Comparison of ENCODE assay signal across 1 cellular context in the genomic region with DNA sequence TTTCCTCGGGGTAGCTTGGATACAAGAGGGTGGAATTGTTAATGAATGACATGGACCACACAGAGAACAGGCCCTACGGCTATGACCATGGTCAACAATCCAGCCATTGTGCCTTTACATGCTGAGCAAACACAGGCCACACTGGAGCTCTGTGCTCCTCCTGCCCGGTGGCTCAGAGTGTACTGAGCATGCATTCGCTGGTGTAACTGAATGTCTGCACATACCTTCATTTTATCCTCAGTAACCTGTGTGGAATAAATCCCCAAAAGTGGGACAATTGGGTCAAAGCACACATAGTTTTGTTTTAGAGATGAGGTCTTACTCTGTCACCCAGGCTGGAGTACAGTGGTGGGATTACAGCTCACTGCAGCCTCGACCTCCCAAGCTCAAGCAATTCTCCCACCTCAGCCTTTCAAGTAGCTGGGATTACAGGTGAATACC.
A peak's percentile ranks its signal among the peaks of the same experiment; 100 is the strongest.
TF ChIP-seq lines count a peak whose summit lies in the region.

No MANE protein-coding gene starts in this region.

TF ChIP-seq in HepG2, 621 proteins besides CTCF, POLR2A, EP300 and RAD21 (continued from another document and continues in another):
- TF ChIP-seq, protein P1, sequence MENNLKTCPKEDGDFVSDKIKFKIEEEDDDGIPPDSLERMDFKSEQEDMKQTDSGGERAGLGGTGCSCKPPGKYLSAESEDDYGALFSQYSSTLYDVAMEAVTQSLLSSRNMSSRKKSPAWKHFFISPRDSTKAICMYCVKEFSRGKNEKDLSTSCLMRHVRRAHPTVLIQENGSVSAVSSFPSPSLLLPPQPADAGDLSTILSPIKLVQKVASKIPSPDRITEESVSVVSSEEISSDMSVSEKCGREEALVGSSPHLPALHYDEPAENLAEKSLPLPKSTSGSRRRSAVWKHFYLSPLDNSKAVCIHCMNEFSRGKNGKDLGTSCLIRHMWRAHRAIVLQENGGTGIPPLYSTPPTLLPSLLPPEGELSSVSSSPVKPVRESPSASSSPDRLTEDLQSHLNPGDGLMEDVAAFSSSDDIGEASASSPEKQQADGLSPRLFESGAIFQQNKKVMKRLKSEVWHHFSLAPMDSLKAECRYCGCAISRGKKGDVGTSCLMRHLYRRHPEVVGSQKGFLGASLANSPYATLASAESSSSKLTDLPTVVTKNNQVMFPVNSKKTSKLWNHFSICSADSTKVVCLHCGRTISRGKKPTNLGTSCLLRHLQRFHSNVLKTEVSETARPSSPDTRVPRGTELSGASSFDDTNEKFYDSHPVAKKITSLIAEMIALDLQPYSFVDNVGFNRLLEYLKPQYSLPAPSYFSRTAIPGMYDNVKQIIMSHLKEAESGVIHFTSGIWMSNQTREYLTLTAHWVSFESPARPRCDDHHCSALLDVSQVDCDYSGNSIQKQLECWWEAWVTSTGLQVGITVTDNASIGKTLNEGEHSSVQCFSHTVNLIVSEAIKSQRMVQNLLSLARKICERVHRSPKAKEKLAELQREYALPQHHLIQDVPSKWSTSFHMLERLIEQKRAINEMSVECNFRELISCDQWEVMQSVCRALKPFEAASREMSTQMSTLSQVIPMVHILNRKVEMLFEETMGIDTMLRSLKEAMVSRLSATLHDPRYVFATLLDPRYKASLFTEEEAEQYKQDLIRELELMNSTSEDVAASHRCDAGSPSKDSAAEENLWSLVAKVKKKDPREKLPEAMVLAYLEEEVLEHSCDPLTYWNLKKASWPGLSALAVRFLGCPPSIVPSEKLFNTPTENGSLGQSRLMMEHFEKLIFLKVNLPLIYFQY (CRISPR knock-in tag; IDR thresholded peaks at IDR 0.05; ENCODE audit: borderline replicate concordance) = no peak
- TF ChIP-seq, protein P2, sequence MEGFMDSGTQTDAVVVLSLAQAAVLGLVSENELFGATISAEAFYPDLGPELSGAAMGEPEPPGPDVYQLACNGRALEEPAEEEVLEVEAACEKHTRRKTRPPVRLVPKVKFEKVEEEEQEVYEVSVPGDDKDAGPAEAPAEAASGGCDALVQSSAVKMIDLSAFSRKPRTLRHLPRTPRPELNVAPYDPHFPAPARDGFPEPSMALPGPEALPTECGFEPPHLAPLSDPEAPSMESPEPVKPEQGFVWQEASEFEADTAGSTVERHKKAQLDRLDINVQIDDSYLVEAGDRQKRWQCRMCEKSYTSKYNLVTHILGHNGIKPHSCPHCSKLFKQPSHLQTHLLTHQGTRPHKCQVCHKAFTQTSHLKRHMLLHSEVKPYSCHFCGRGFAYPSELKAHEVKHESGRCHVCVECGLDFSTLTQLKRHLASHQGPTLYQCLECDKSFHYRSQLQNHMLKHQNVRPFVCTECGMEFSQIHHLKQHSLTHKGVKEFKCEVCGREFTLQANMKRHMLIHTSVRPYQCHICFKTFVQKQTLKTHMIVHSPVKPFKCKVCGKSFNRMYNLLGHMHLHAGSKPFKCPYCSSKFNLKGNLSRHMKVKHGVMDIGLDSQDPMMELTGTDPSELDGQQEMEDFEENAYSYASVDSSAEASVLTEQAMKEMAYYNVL (CRISPR knock-in tag; IDR thresholded peaks at IDR 0.05; ENCODE audit: borderline replicate concordance) = no peak
- no peak for TF ChIP-seq ZNF121 (CRISPR knock-in tag; IDR thresholded peaks at IDR 0.05)
- no peak for TF ChIP-seq ATF5 (CRISPR knock-in tag; IDR thresholded peaks at IDR 0.05; ENCODE audit: low read depth)
- no peak for TF ChIP-seq ZNF354B (CRISPR knock-in tag; IDR thresholded peaks at IDR 0.05)
- TF ChIP-seq ZNF703 (CRISPR knock-in tag; IDR thresholded peaks at IDR 0.05; ENCODE audit: borderline replicate concordance) = no peak
- no peak for TF ChIP-seq MEIS1 (CRISPR knock-in tag; IDR thresholded peaks at IDR 0.05; ENCODE audit: borderline replicate concordance)
- no peak for TF ChIP-seq TCF12 (IDR thresholded peaks at IDR 0.05)
- TF ChIP-seq TCF12 (CRISPR knock-in tag; IDR thresholded peaks at IDR 0.05) = no peak
- TF ChIP-seq PITX1 (CRISPR knock-in tag; IDR thresholded peaks at IDR 0.05) = peak; percentile 78; the same call in 1 of the 2 replicates
- TF ChIP-seq, protein P3, sequence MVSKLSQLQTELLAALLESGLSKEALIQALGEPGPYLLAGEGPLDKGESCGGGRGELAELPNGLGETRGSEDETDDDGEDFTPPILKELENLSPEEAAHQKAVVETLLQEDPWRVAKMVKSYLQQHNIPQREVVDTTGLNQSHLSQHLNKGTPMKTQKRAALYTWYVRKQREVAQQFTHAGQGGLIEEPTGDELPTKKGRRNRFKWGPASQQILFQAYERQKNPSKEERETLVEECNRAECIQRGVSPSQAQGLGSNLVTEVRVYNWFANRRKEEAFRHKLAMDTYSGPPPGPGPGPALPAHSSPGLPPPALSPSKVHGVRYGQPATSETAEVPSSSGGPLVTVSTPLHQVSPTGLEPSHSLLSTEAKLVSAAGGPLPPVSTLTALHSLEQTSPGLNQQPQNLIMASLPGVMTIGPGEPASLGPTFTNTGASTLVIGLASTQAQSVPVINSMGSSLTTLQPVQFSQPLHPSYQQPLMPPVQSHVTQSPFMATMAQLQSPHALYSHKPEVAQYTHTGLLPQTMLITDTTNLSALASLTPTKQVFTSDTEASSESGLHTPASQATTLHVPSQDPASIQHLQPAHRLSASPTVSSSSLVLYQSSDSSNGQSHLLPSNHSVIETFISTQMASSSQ (IDR thresholded peaks at IDR 0.05; ENCODE audit: low read depth) = peak; percentile 80
- TF ChIP-seq, protein P3 (CRISPR knock-in tag; IDR thresholded peaks at IDR 0.05; ENCODE audit: borderline replicate concordance) = peak; percentile 85; the same call in 1 of the 2 replicates
- peak; percentile 54; the same call in 1 of the 2 replicates for TF ChIP-seq ZNF616 (CRISPR knock-in tag; IDR thresholded peaks at IDR 0.05; ENCODE audit: low read depth)
- no peak for TF ChIP-seq ZNF841 (CRISPR knock-in tag; IDR thresholded peaks at IDR 0.05; ENCODE audit: borderline replicate concordance)
- no peak; the same call in 1 of the 2 replicates for TF ChIP-seq TOE1 (CRISPR knock-in tag; IDR thresholded peaks at IDR 0.05)
- TF ChIP-seq MAF1 (CRISPR knock-in tag; IDR thresholded peaks at IDR 0.05; ENCODE audit: borderline replicate concordance) = no peak
- no peak for TF ChIP-seq BATF2 (CRISPR knock-in tag; IDR thresholded peaks at IDR 0.05)
- 0 out of 2 replicates have a peak, but pooled peaks have one; percentile 15 for TF ChIP-seq NFKBIZ (CRISPR knock-in tag; IDR thresholded peaks at IDR 0.05)
- no peak for TF ChIP-seq ELK4 (CRISPR knock-in tag; IDR thresholded peaks at IDR 0.05; ENCODE audit: borderline replicate concordance)
- TF ChIP-seq, protein P4, sequence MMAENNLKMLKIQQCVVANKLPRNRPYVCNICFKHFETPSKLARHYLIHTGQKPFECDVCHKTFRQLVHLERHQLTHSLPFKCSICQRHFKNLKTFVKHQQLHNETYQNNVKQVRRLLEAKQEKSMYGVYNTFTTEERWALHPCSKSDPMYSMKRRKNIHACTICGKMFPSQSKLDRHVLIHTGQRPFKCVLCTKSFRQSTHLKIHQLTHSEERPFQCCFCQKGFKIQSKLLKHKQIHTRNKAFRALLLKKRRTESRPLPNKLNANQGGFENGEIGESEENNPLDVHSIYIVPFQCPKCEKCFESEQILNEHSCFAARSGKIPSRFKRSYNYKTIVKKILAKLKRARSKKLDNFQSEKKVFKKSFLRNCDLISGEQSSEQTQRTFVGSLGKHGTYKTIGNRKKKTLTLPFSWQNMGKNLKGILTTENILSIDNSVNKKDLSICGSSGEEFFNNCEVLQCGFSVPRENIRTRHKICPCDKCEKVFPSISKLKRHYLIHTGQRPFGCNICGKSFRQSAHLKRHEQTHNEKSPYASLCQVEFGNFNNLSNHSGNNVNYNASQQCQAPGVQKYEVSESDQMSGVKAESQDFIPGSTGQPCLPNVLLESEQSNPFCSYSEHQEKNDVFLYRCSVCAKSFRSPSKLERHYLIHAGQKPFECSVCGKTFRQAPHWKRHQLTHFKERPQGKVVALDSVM (CRISPR knock-in tag; IDR thresholded peaks at IDR 0.05) = no peak
- TF ChIP-seq NR2F6 (IDR thresholded peaks at IDR 0.05) = no peak
- TF ChIP-seq NR2F6 (CRISPR knock-in tag; IDR thresholded peaks at IDR 0.05) = 0 out of 2 replicates have a peak, but pooled peaks have one; percentile 55
- no peak for TF ChIP-seq SMARCE1 (IDR thresholded peaks at IDR 0.05; ENCODE audit: borderline replicate concordance)
- TF ChIP-seq ZNF33A (CRISPR knock-in tag; IDR thresholded peaks at IDR 0.05; ENCODE audit: borderline replicate concordance) = no peak
- no peak for TF ChIP-seq PHF8 (CRISPR knock-in tag; IDR thresholded peaks at IDR 0.05)
- TF ChIP-seq SAFB2 (CRISPR knock-in tag; IDR thresholded peaks at IDR 0.05; ENCODE audit: borderline replicate concordance, low read depth) = no peak; the same call in 1 of the 2 replicates
- TF ChIP-seq RBM39 (IDR thresholded peaks at IDR 0.05; ENCODE audit: low read depth, low read length, poor library complexity, severe bottlenecking) = no peak
- no peak for TF ChIP-seq FOXP1 (IDR thresholded peaks at IDR 0.05)
- TF ChIP-seq FOXP1 (CRISPR knock-in tag; IDR thresholded peaks at IDR 0.05) = peak; percentile 61
- TF ChIP-seq, protein P5, sequence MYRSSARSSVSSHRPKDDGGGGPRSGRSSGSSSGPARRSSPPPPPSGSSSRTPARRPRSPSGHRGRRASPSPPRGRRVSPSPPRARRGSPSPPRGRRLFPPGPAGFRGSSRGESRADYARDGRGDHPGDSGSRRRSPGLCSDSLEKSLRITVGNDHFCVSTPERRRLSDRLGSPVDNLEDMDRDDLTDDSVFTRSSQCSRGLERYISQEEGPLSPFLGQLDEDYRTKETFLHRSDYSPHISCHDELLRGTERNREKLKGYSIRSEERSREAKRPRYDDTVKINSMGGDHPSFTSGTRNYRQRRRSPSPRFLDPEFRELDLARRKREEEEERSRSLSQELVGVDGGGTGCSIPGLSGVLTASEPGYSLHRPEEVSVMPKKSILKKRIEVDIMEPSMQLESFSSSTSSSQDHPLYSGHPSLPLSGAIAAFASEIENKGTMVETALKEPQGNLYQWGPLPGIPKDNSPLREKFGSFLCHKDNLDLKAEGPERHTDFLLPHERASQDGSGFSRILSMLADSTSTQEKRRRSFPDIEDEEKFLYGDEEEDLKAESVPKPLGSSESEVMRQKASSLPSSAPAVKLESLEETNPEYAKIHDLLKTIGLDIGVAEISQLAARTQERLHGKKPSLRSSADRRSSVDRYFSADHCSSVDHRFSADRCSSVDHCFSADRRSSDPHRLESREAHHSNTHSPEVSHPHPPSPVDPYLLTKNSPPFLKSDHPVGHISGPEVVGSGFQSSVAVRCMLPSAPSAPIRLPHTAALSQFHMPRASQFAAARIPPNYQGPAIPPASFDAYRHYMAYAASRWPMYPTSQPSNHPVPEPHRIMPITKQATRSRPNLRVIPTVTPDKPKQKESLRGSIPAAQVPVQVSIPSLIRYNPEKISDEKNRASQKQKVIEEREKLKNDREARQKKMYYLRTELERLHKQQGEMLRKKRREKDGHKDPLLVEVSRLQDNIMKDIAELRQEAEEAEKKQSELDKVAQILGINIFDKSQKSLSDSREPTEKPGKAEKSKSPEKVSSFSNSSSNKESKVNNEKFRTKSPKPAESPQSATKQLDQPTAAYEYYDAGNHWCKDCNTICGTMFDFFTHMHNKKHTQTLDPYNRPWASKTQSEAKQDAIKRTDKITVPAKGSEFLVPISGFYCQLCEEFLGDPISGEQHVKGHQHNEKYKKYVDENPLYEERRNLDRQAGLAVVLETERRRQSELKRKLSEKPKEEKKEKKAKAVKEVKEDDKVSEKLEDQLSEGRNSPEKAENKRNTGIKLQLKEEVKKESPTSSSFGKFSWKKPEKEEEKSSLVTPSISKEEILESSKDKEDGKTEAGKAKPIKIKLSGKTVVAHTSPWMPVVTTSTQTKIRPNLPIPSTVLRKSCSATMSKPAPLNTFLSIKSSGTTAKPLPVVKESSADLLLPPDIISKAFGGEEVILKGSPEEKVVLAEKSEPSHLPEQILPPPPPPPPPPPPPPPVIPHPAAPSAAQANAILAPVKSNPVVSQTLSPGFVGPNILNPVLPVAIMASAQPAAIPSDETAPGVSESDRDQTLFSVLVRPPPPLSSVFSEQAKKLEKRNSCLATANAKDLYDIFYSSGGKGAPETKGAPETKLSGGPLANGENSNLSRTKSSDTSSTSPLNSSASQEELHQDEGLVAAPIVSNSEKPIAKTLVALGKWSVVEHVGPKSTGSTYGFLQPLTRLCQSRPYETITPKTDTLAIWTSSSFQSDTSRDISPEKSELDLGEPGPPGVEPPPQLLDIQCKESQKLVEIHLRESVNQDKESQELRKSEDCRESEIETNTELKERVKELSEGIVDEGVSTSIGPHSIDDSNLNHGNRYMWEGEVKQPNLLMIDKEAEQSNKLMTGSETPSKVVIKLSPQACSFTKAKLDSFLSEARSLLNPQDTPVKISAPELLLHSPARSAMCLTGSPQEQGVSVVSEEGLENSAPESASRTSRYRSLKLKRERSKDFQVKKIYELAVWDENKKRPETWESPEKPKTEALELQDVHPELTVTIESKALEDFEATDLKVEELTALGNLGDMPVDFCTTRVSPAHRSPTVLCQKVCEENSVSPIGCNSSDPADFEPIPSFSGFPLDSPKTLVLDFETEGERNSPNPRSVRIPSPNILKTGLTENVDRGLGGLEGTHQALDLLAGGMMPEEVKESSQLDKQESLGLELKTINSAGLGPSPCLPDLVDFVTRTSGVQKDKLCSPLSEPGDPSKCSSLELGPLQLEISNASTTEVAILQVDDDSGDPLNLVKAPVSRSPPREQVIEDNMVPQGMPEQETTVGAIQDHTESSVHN (CRISPR knock-in tag; IDR thresholded peaks at IDR 0.05) = no peak
- no peak for TF ChIP-seq KLF12 (CRISPR knock-in tag; IDR thresholded peaks at IDR 0.05; ENCODE audit: borderline replicate concordance)
